8 cellular contexts compared by ENCODE assay signal in genomic region chr1:226626577-226626956, GRCh38.
DNase-seq lines count a peak whose midpoint lies in the region; ATAC-seq and TF ChIP-seq lines count a peak whose summit lies in the region.

No MANE protein-coding gene starts in this region.

- H3K36me3 ChIP-seq in SK-N-MC (ENCODE audit: insufficient read depth, low read length) (no peaks in the 10 kb centered on the region), gastroesophageal sphincter (peaks cover 0 to 12% of the 10 kb centered on the region in 2 donors), transverse colon (no peaks in the 10 kb centered on the region)

- H3K4me3 ChIP-seq in SK-N-MC (no peak overlapping the region), gastroesophageal sphincter (no peak overlapping the region), transverse colon (no peak overlapping the region)

- in situ Hi-C loops in transverse colon (cut with MboI; ENCODE audit: low pct_ligation_motif_present in 1 of 4, low pct_unique_long_range_greater_than_20kb in 1 of 4, low sequenced_read_pairs in 3 of 4) = loop anchor here in 1 of 4 donors (25.0 kb wide), 1 partner anchor 811 kb away; no protein-coding TSS in a partner anchor

- no peak overlapping the region for H3K27ac ChIP-seq in SK-N-MC
- H3K27ac ChIP-seq in gastroesophageal sphincter = peak overlapping the region in 2 of 4 donors; percentile 67 to 84
- H3K27ac ChIP-seq in transverse colon = peak overlapping the region in 2 of 4 donors; percentile 7 to 61

- TF ChIP-seq CTCF in gastroesophageal sphincter (IDR thresholded peaks at IDR 0.05) = peak; percentile 94 to 99 (median 97)
- peak; percentile 72 to 96 (median 85) for TF ChIP-seq CTCF in transverse colon (IDR thresholded peaks at IDR 0.05)

- intact Hi-C loops in transverse colon (cut with DNase I; ENCODE audit: low total_unique reads) = no loop called here

- H3K9ac ChIP-seq in SK-N-MC (ENCODE audit: insufficient read length) = no peak overlapping the region

- H3K9me3 ChIP-seq in SK-N-MC (ENCODE audit: low read depth, low read length) (no peaks in the 10 kb centered on the region), gastroesophageal sphincter (peaks cover 0 to 5% (median 0%) of the 10 kb centered on the region in 3 donors), transverse colon (no peaks in the 10 kb centered on the region)

- peaks cover 0 to 38% (median 4%) of the 10 kb centered on the region in 3 donors for H3K4me1 ChIP-seq in gastroesophageal sphincter
- peaks cover 0 to 23% (median 11%) of the 10 kb centered on the region in 4 donors for H3K4me1 ChIP-seq in transverse colon

- no peak for TF ChIP-seq EP300 in gastroesophageal sphincter (IDR thresholded peaks at IDR 0.05)
- no peak for TF ChIP-seq EP300 in transverse colon (IDR thresholded peaks at IDR 0.05; ENCODE audit: low read depth)

- 0 to 7% methylated on average over 6 to 9 of the region's 11 CpGs for WGBS in gastroesophageal sphincter (ENCODE audit: low coverage in 1 of 2), 2 donors
- 30 to 35% methylated on average over 5 to 11 of the region's 11 CpGs for WGBS in transverse colon (ENCODE audit: low coverage in 1 of 2), 2 donors

- ATAC-seq in GM18907 (IDR thresholded peaks at IDR 0.05; ENCODE audit: unreplicated experiment) (peak; percentile 78), HG03378 (IDR thresholded peaks at IDR 0.05; ENCODE audit: unreplicated experiment) (peak; percentile 71), gastroesophageal sphincter (peak; percentile 88)

- H3K27me3 ChIP-seq in gastroesophageal sphincter (no peaks in the 10 kb centered on the region), transverse colon (no peaks in the 10 kb centered on the region)

- DNase-seq in AG20443 (ENCODE audit: low spot score) (peak; percentile 80), SK-N-MC (ENCODE audit: low read depth, low spot score) (peak; percentile 14), pons (ENCODE audit: low spot score) (peak; percentile 67), transverse colon (peak; percentile 68)
- DNase-seq in activated gamma-delta T cell treated with anti-CD3 and anti-CD28 coated beads, Interleukin-2, amount 50 U/mL, for 16 hours (ENCODE audit: low read depth) = peak; percentile 70

- TF ChIP-seq POLR2A in gastroesophageal sphincter (IDR thresholded peaks at IDR 0.05) (no peak), transverse colon (IDR thresholded peaks at IDR 0.05) (no peak)

Comparison
In these comparisons a context has a peak if more than half of its experiments do, and no peak if none do; other contexts are left out.
1. DNase-seq: peak in every context shown above with its lines; median percentile 80 in AG20443; 70 in activated gamma-delta T cell treated with anti-CD3 and anti-CD28 coated beads, Interleukin-2, amount 50 U/mL, for 16 hours; 68 in transverse colon; 67 in pons; 14 in SK-N-MC.